ENCODE assay signal across 18 cellular contexts in the genomic region with DNA sequence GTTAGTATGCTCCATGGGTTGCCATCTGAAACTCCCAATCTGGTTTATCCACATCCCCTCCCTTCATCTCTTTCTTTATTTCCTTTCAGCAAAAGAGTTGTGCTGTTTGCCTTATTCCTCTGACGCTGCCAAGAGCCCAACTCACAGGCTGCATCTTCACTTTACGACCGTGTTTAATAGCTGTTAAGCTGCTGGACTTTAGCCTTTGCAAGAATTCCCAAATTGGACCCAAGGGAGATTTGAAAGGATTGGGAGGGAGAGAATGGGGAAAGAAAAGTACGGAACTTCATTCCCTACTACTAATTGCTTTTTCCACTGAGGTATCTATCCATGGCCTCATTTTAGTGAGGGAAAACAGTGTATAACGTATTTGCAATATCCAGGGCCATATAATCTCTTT.
DNase-seq lines count a peak whose midpoint lies in the region; ATAC-seq and TF ChIP-seq lines count a peak whose summit lies in the region.
"Had no signal": no experiment of that assay in that cellular context is flagged by ENCODE, and none has a peak within 500 bp of the region (broad histone marks: within the 10 kb centered on the region; RNA-seq: fewer than 3 reads in every experiment).

No MANE protein-coding gene starts in this region.

- H3K27ac ChIP-seq in neural progenitor cell: no peak overlapping the region
- H3K27ac ChIP-seq: BLaER1 had no signal

- H3K4me2 ChIP-seq in neural progenitor cell: no peak overlapping the region
- H3K4me2 ChIP-seq: BLaER1 had no signal

- H3K4me1 ChIP-seq in neural progenitor cell: peaks cover 4% of the 10 kb centered on the region
- H3K4me1 ChIP-seq: BLaER1 had no signal

- H3K79me2 ChIP-seq in neural progenitor cell (ENCODE audit: low read depth): no peaks in the 10 kb centered on the region

- H4K20me1 ChIP-seq in neural progenitor cell (ENCODE audit: low read depth): no peaks in the 10 kb centered on the region
- H4K20me1 ChIP-seq: BLaER1 had no signal

- H3K9me3 Mint-ChIP-seq in neural progenitor cell (peaks cover 3% of the 10 kb centered on the region), WTC11 (peaks cover 5% of the 10 kb centered on the region; the same call in 1 of the 2 replicates)

- H3K27me3 ChIP-seq in neural progenitor cell: no peaks in the 10 kb centered on the region
- H3K27me3 ChIP-seq: BLaER1 had no signal

- H3K36me3 Mint-ChIP-seq in neural progenitor cell (no peaks in the 10 kb centered on the region), WTC11 (no peaks in the 10 kb centered on the region)
- H3K36me3 Mint-ChIP-seq: CD8-positive, alpha-beta memory T cell had no signal

- H3K27me3 Mint-ChIP-seq in neural progenitor cell (ENCODE audit: insufficient read depth, low read depth) (no peaks in the 10 kb centered on the region), WTC11 (ENCODE audit: low read depth) (no peaks in the 10 kb centered on the region)
- H3K27me3 Mint-ChIP-seq: CD8-positive, alpha-beta memory T cell had no signal

- H2AFZ ChIP-seq in neural progenitor cell (replicated peaks): peak overlapping the region; percentile 58

- H3K9ac ChIP-seq in neural progenitor cell: no peak overlapping the region
- H3K9ac ChIP-seq: BLaER1 had no signal

- no peak for ATAC-seq in WTC11
- no peak for ATAC-seq in stimulated activated naive CD8-positive, alpha-beta T cell treated with anti-CD3 and anti-CD28 coated beads, Interleukin-15, Interleukin-2, amounts not matched to agents 100 U/mL and 50 U/mL, for 24 hours
- ATAC-seq: GM12878 had no signal

- H3K36me3 ChIP-seq in neural progenitor cell: no peaks in the 10 kb centered on the region
- H3K36me3 ChIP-seq: BLaER1 had no signal

- H3F3A ChIP-seq in neural progenitor cell (ENCODE audit: low read depth): no peaks in the 10 kb centered on the region

- POLR2A ChIA-PET in WTC11 (lab: Charles Lee): no interaction called here

- no peak overlapping the region for H3K4me3 Mint-ChIP-seq in neural progenitor cell
- H3K4me3 Mint-ChIP-seq in WTC11: no peak overlapping the region
- H3K4me3 Mint-ChIP-seq: CD8-positive, alpha-beta memory T cell had no signal

- TF ChIP-seq CTCF in neural progenitor cell (IDR thresholded peaks at IDR 0.05): no peak
- no peak for TF ChIP-seq CTCF in WTC11 (IDR thresholded peaks at IDR 0.05)

- DNase-seq in NCI-H1105 treated with DMSO at 0.1 percent for 48 hours (lab: John Stamatoyannopoulos, UW) (peak; percentile 7), NCI-H1105 (lab: John Stamatoyannopoulos, UW) (no peak), HuH-7 (ENCODE audit: low spot score) (peak; percentile 20), NCI-H82 treated with DMSO at 0.1 percent for 48 hours (lab: John Stamatoyannopoulos, UW; ENCODE audit: unreplicated experiment) (peak; percentile 11), neural progenitor cell (ENCODE audit: low spot score) (no peak), WTC11 (ENCODE audit: low spot score) (no peak), NCI-H2107 treated with DMSO at 0.1 percent for 48 hours (lab: John Stamatoyannopoulos, UW; ENCODE audit: unreplicated experiment) (no peak)
- DNase-seq in stimulated activated naive CD8-positive, alpha-beta T cell treated with anti-CD3 and anti-CD28 coated beads, Interleukin-15, Interleukin-2, amounts not matched to agents 100 U/mL and 50 U/mL, for 24 hours: no peak
- DNase-seq: 8988T; CD8-positive, alpha-beta memory T cell; DND-41; HCEC 1CT; NCI-H2107; NCI-H446; OCI-M1; SIG-M5 had no signal

- H3K27ac Mint-ChIP-seq in neural progenitor cell: no peak overlapping the region
- no peak overlapping the region for H3K27ac Mint-ChIP-seq in WTC11
- H3K27ac Mint-ChIP-seq: CD8-positive, alpha-beta memory T cell had no signal

- H3K4me1 Mint-ChIP-seq in neural progenitor cell (no peaks in the 10 kb centered on the region), WTC11 (no peaks in the 10 kb centered on the region; the same call in 1 of the 2 replicates)
- H3K4me1 Mint-ChIP-seq: CD8-positive, alpha-beta memory T cell had no signal

- no peaks in the 10 kb centered on the region for H3K9me3 ChIP-seq in neural progenitor cell (ENCODE audit: low read depth)
- H3K9me3 ChIP-seq: BLaER1 had no signal

- no peak overlapping the region for H3K4me3 ChIP-seq in neural progenitor cell
- H3K4me3 ChIP-seq: BLaER1, GM12878 had no signal

- CTCF ChIA-PET in WTC11 (lab: Charles Lee): no interaction called here

TF ChIP-seq in WTC11, 78 proteins besides CTCF, POLR2A, EP300 and RAD21:
- TF ChIP-seq NR3C1 (CRISPR knock-in tag; conservative IDR thresholded peaks at IDR 0.05; ENCODE audit: low read depth): no peak
- no peak for TF ChIP-seq RORB (CRISPR knock-in tag; IDR thresholded peaks at IDR 0.05)
- no peak for TF ChIP-seq JAZF1 (CRISPR knock-in tag; IDR thresholded peaks at IDR 0.05)
- no peak for TF ChIP-seq ELF4 (CRISPR knock-in tag; IDR thresholded peaks at IDR 0.05; ENCODE audit: low read depth)
- TF ChIP-seq, protein P1, sequence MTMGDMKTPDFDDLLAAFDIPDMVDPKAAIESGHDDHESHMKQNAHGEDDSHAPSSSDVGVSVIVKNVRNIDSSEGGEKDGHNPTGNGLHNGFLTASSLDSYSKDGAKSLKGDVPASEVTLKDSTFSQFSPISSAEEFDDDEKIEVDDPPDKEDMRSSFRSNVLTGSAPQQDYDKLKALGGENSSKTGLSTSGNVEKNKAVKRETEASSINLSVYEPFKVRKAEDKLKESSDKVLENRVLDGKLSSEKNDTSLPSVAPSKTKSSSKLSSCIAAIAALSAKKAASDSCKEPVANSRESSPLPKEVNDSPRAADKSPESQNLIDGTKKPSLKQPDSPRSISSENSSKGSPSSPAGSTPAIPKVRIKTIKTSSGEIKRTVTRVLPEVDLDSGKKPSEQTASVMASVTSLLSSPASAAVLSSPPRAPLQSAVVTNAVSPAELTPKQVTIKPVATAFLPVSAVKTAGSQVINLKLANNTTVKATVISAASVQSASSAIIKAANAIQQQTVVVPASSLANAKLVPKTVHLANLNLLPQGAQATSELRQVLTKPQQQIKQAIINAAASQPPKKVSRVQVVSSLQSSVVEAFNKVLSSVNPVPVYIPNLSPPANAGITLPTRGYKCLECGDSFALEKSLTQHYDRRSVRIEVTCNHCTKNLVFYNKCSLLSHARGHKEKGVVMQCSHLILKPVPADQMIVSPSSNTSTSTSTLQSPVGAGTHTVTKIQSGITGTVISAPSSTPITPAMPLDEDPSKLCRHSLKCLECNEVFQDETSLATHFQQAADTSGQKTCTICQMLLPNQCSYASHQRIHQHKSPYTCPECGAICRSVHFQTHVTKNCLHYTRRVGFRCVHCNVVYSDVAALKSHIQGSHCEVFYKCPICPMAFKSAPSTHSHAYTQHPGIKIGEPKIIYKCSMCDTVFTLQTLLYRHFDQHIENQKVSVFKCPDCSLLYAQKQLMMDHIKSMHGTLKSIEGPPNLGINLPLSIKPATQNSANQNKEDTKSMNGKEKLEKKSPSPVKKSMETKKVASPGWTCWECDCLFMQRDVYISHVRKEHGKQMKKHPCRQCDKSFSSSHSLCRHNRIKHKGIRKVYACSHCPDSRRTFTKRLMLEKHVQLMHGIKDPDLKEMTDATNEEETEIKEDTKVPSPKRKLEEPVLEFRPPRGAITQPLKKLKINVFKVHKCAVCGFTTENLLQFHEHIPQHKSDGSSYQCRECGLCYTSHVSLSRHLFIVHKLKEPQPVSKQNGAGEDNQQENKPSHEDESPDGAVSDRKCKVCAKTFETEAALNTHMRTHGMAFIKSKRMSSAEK (CRISPR knock-in tag; IDR thresholded peaks at IDR 0.05; ENCODE audit: borderline replicate concordance): no peak
- no peak for TF ChIP-seq IRF2 (CRISPR knock-in tag; IDR thresholded peaks at IDR 0.05; ENCODE audit: borderline replicate concordance, low read depth)
- TF ChIP-seq ZNF121 (CRISPR knock-in tag; IDR thresholded peaks at IDR 0.05): no peak
- TF ChIP-seq ZNF138 (CRISPR knock-in tag; conservative IDR thresholded peaks at IDR 0.05): no peak
- TF ChIP-seq, protein P2, sequence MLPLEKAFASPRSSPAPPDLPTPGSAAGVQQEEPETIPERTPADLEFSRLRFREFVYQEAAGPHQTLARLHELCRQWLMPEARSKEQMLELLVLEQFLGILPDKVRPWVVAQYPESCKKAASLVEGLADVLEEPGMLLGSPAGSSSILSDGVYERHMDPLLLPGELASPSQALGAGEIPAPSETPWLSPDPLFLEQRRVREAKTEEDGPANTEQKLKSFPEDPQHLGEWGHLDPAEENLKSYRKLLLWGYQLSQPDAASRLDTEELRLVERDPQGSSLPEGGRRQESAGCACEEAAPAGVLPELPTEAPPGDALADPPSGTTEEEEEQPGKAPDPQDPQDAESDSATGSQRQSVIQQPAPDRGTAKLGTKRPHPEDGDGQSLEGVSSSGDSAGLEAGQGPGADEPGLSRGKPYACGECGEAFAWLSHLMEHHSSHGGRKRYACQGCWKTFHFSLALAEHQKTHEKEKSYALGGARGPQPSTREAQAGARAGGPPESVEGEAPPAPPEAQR (CRISPR knock-in tag; IDR thresholded peaks at IDR 0.05): no peak
- TF ChIP-seq TEAD4 (CRISPR knock-in tag; IDR thresholded peaks at IDR 0.05): no peak
- TF ChIP-seq FOXJ3 (CRISPR knock-in tag; IDR thresholded peaks at IDR 0.05; ENCODE audit: borderline replicate concordance): no peak
TF ChIP-seq in WTC11: peak in this region for 0.

Comparison
In these comparisons a context has a peak if more than half of its experiments do, and no peak if none do; other contexts are left out.
1. DNase-seq: peak in NCI-H1105 treated with DMSO at 0.1 percent for 48 hours (single experiment), HuH-7 (single experiment) and NCI-H82 treated with DMSO at 0.1 percent for 48 hours (single experiment); none in NCI-H1105 (single experiment), neural progenitor cell (single experiment), WTC11 (single experiment), stimulated activated naive CD8-positive, alpha-beta T cell treated with anti-CD3 and anti-CD28 coated beads, Interleukin-15, Interleukin-2, amounts not matched to agents 100 U/mL and 50 U/mL, for 24 hours (single experiment) and NCI-H2107 treated with DMSO at 0.1 percent for 48 hours (single experiment).